ENCODE assay signal across 1 cellular context in the genomic region with DNA sequence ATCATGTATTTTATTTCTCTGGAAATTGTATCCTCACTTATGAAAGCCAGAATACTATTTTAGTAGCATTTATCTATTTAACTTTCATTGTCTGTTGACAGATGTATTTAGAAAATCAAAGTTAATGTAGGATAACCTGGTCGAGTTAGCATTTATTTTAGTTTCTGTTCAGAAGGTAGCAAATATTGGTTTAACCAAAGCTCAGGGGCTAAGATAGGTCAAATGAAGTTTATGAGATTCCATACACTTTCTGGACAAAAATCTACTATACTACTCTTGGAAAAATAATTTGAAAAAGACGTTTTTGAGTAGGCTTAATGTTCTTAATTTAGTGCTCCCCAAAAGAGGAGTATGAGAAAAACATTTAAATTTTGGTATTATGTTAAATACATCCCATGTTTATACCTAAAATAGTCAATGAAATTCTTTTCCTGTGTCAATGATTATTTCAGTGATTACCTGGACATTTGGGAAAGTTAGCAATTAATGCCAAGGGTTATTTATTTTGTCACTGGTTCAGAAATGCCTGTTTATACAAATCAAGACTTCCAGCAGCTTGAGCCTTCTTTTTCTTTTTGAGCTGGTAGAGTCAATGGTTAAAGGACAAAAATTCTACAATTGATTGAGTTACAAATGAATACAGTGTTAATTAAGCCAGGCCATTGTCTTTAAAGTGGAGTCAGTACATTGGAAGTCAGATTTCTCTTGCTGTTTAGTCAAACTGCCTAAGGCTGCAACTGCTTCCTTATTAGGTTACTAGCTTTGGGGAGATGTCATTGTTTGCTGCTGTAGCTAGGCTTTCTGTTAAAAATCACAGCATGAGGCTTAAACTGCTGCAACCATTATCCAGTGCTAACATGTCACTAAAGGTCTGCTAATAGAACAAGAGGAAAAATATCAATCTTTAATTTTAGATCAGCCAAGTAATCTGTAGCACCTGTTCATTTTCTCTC.
TF ChIP-seq lines count a peak whose summit lies in the region.

No MANE protein-coding gene starts in this region.

TF ChIP-seq in H1, 55 proteins besides CTCF, POLR2A, EP300 and RAD21:
- no peak for TF ChIP-seq MAX (IDR thresholded peaks at IDR 0.05)
- no peak for TF ChIP-seq HDAC6 (IDR thresholded peaks at IDR 0.05; ENCODE audit: low read depth, low read length)
- TF ChIP-seq TEAD4 (IDR thresholded peaks at IDR 0.05; ENCODE audit: low read depth, low read length) = no peak
- no peak for TF ChIP-seq RXRA (IDR thresholded peaks at IDR 0.05; ENCODE audit: insufficient read depth, low read depth, low read length)
- TF ChIP-seq SIN3A (conservative IDR thresholded peaks at IDR 0.05 in 1 of 2, IDR thresholded peaks at IDR 0.05 in 1 of 2; ENCODE audit: low read depth in 1 of 2, low read length in 2 of 2) = no peak
- peak; percentile 57 for TF ChIP-seq SP1 (IDR thresholded peaks at IDR 0.05; ENCODE audit: low read depth, low read length)
- no peak for TF ChIP-seq KDM1A (IDR thresholded peaks at IDR 0.05; ENCODE audit: borderline replicate concordance, low read length)
- no peak for TF ChIP-seq NRF1 (IDR thresholded peaks at IDR 0.05; ENCODE audit: low read depth, low read length)
- no peak for TF ChIP-seq FOSL1 (IDR thresholded peaks at IDR 0.05; ENCODE audit: insufficient read depth, low read depth, low read length)
- 0 out of 2 replicates have a peak, but pooled peaks have one; percentile 26 for TF ChIP-seq TAF1 (IDR thresholded peaks at IDR 0.05; ENCODE audit: low read depth, low read length)
- TF ChIP-seq HDAC2 (IDR thresholded peaks at IDR 0.05; ENCODE audit: borderline replicate concordance in 1 of 2, low read depth in 2 of 2, low read length in 2 of 2) = no peak
- TF ChIP-seq PHF8 (conservative IDR thresholded peaks at IDR 0.05; ENCODE audit: low read depth, low read length) = no peak
- no peak for TF ChIP-seq YY1 (IDR thresholded peaks at IDR 0.05; ENCODE audit: low read depth, low read length)
- TF ChIP-seq POU5F1 (IDR thresholded peaks at IDR 0.05; ENCODE audit: low read depth, low read length) = no peak
- TF ChIP-seq, protein P1, sequence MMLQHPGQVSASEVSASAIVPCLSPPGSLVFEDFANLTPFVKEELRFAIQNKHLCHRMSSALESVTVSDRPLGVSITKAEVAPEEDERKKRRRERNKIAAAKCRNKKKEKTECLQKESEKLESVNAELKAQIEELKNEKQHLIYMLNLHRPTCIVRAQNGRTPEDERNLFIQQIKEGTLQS (IDR thresholded peaks at IDR 0.05; ENCODE audit: insufficient read depth, low read depth, low read length) = no peak
- no peak for TF ChIP-seq EGR1 (IDR thresholded peaks at IDR 0.05; ENCODE audit: borderline replicate concordance, low read depth, low read length)
- peak; percentile 94 for TF ChIP-seq SRF (IDR thresholded peaks at IDR 0.05; ENCODE audit: low read depth, low read length)
- TF ChIP-seq SAP30 (IDR thresholded peaks at IDR 0.05; ENCODE audit: insufficient read depth, insufficient replicate concordance, low read length) = no peak
- TF ChIP-seq SUZ12 (IDR thresholded peaks at IDR 0.05; ENCODE audit: low read length) = no peak
- no peak for TF ChIP-seq KDM5A (IDR thresholded peaks at IDR 0.05; ENCODE audit: low read length)
- TF ChIP-seq RNF2 (IDR thresholded peaks at IDR 0.05; ENCODE audit: borderline replicate concordance, low read depth, low read length, missing control alignments, poor library complexity, severe bottlenecking) = no peak
- no peak for TF ChIP-seq CTBP2 (IDR thresholded peaks at IDR 0.05; ENCODE audit: borderline replicate concordance, insufficient read depth, insufficient read length, low read length)
- TF ChIP-seq KDM4A (IDR thresholded peaks at IDR 0.05; ENCODE audit: low read depth, low read length, severe bottlenecking) = no peak
- no peak for TF ChIP-seq EZH2 (IDR thresholded peaks at IDR 0.05; ENCODE audit: low read depth, low read length, severe bottlenecking)
- no peak for TF ChIP-seq USF2 (IDR thresholded peaks at IDR 0.05; ENCODE audit: low read length)
- peak; percentile 20 for TF ChIP-seq ASH2L (IDR thresholded peaks at IDR 0.05; ENCODE audit: low read length)
- TF ChIP-seq TAF7 (optimal IDR thresholded peaks at IDR 0.05; ENCODE audit: borderline replicate concordance, low read depth, low read length) = no peak
- TF ChIP-seq NANOG (IDR thresholded peaks at IDR 0.05; ENCODE audit: insufficient read depth, low read depth, low read length, poor library complexity, severe bottlenecking) = peak; percentile 42
- TF ChIP-seq RFX5 (IDR thresholded peaks at IDR 0.05; ENCODE audit: borderline replicate concordance, low read depth, low read length) = no peak
- no peak for TF ChIP-seq SIRT6 (IDR thresholded peaks at IDR 0.05; ENCODE audit: low read length)
- no peak for TF ChIP-seq BCL11A (IDR thresholded peaks at IDR 0.05; ENCODE audit: low read depth in 2 of 2, low read length in 2 of 2)
- peak; percentile 89 for TF ChIP-seq ATF2 (IDR thresholded peaks at IDR 0.05; ENCODE audit: low read length)
- peak; percentile 19; the same call in 1 of the 2 replicates for TF ChIP-seq CHD2 (IDR thresholded peaks at IDR 0.05; ENCODE audit: low read length)
- no peak for TF ChIP-seq RBBP5 (IDR thresholded peaks at IDR 0.05; ENCODE audit: borderline replicate concordance, low read depth, low read length)
- no peak for TF ChIP-seq CREB1 (IDR thresholded peaks at IDR 0.05)
- peak; percentile 89 for TF ChIP-seq CHD7 (IDR thresholded peaks at IDR 0.05; ENCODE audit: insufficient replicate concordance, low read length)
- no peak; the same call in 1 of the 2 replicates for TF ChIP-seq TBP (IDR thresholded peaks at IDR 0.05; ENCODE audit: low read depth, low read length)
- no peak for TF ChIP-seq CBX5 (IDR thresholded peaks at IDR 0.05; ENCODE audit: low read depth, low read length)
- TF ChIP-seq ZNF274 (IDR thresholded peaks at IDR 0.05; ENCODE audit: borderline replicate concordance, extremely low read depth, low read length) = no peak
- TF ChIP-seq SP2 (IDR thresholded peaks at IDR 0.05; ENCODE audit: low read length) = no peak
- no peak for TF ChIP-seq BACH1 (IDR thresholded peaks at IDR 0.05; ENCODE audit: low read length)
- TF ChIP-seq POLR2AphosphoS5 (IDR thresholded peaks at IDR 0.05; ENCODE audit: low read depth, low read length) = no peak
- TF ChIP-seq SIX5 (IDR thresholded peaks at IDR 0.05; ENCODE audit: low read depth, low read length) = no peak
- TF ChIP-seq GABPA (IDR thresholded peaks at IDR 0.05; ENCODE audit: borderline replicate concordance, insufficient read depth, low read length) = no peak
- no peak for TF ChIP-seq E2F6 (IDR thresholded peaks at IDR 0.05)
TF ChIP-seq in H1: peak in this region for 8.
